In the genomic region with DNA sequence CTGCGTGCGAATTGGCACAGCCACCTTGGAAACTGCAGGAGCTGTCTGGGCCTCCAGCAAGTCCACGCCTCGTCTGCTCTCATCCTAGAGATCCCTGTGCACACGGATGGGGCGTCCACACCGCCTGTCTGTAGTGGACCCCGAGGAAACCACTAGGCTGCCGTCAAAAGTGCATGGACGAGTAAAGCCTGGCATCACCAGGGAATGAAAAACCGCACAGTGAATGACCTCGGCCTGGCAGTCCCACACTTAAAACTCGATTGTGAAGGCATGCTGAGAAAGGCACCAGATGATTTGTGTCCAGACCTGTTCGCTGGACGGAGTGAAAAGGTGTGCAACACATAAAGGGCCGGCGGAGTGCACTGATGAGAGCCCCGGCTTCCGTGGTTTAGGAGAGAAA, we compare ENCODE assay signal across 26 cellular contexts. TPM values are rescaled to one million over a fixed set of nuclear protein-coding genes. Genes with fewer than 3 reads are reported as not detected.
DNase-seq lines count a peak whose midpoint lies in the region; ATAC-seq and TF ChIP-seq lines count a peak whose summit lies in the region.
"Had no signal": no experiment of that assay in that cellular context is flagged by ENCODE, and none has a peak within 500 bp of the region (broad histone marks: within the 10 kb centered on the region; RNA-seq: fewer than 3 reads in every experiment).

No MANE protein-coding gene starts in this region.

- H3K9me3 ChIP-seq in right atrium auricular region (no peaks in the 10 kb centered on the region), aorta (ENCODE audit: control insufficient read depth, low read length) (peaks cover 2% of the 10 kb centered on the region)
- H3K9me3 ChIP-seq in CD4-positive, alpha-beta memory T cell (ENCODE audit: control insufficient read depth in 1 of 2, low read length in 2 of 2), result no peaks in the 10 kb centered on the region
- H3K9me3 ChIP-seq: A549, SK-N-SH had no signal

- H3K27me3 ChIP-seq in right atrium auricular region, result no peaks in the 10 kb centered on the region
- H3K27me3 ChIP-seq in aorta (ENCODE audit: control insufficient read depth in 1 of 2, insufficient read depth in 2 of 2, low read length in 1 of 2), result no peaks in the 10 kb centered on the region
- H3K27me3 ChIP-seq in CD4-positive, alpha-beta memory T cell (ENCODE audit: insufficient read depth, low read length), result no peaks in the 10 kb centered on the region

- H3K36me3 ChIP-seq in right atrium auricular region (no peaks in the 10 kb centered on the region), aorta (ENCODE audit: control insufficient read depth in 1 of 2, insufficient read depth in 2 of 2, low read length in 1 of 2) (no peaks in the 10 kb centered on the region)
- no peaks in the 10 kb centered on the region for H3K36me3 ChIP-seq in CD4-positive, alpha-beta memory T cell (ENCODE audit: insufficient read depth, low read length)

- H3K9me3 Mint-ChIP-seq in CD4-positive, alpha-beta memory T cell, result no peaks in the 10 kb centered on the region
- H3K9me3 Mint-ChIP-seq: CD8-positive, alpha-beta memory T cell had no signal

- no peak overlapping the region for H3K4me3 Mint-ChIP-seq in CD4-positive, alpha-beta memory T cell
- H3K4me3 Mint-ChIP-seq: CD8-positive, alpha-beta memory T cell had no signal

- ATAC-seq in aorta (ENCODE audit: low FRiP score) (no peak), GM18868 (IDR thresholded peaks at IDR 0.05; ENCODE audit: unreplicated experiment) (no peak)
- ATAC-seq: A549, HepG2 had no signal

- no peak overlapping the region for H3K4me3 ChIP-seq in right atrium auricular region
- H3K4me3 ChIP-seq in aorta (ENCODE audit: low read length in 2 of 2), result no peak overlapping the region
- no peak overlapping the region for H3K4me3 ChIP-seq in CD4-positive, alpha-beta memory T cell (ENCODE audit: low read length in 2 of 2)
- H3K4me3 ChIP-seq: A549 had no signal

- no peaks in the 10 kb centered on the region for H3K4me1 ChIP-seq in right atrium auricular region
- no peaks in the 10 kb centered on the region for H3K4me1 ChIP-seq in aorta (ENCODE audit: control insufficient read depth in 1 of 2, insufficient read depth in 2 of 2, low read length in 2 of 2)
- no peaks in the 10 kb centered on the region for H3K4me1 ChIP-seq in CD4-positive, alpha-beta memory T cell (ENCODE audit: insufficient read depth, low read length)
- H3K4me1 ChIP-seq: A549 had no signal

- H3K27me3 Mint-ChIP-seq in CD4-positive, alpha-beta memory T cell, result peaks cover 8 to 9% of the 10 kb centered on the region in 2 donors

- intact Hi-C loops in cardiac septum (cut with DNase I), result no loop called here
- intact Hi-C loops in posterior vena cava (cut with DNase I), result no loop called here
- intact Hi-C loops in aorta (cut with DNase I), result no loop called here
- intact Hi-C loops in CD4-positive, alpha-beta memory T cell (cut with micrococcal nuclease), result no loop called here

- no peaks in the 10 kb centered on the region for H3K36me3 Mint-ChIP-seq in CD4-positive, alpha-beta memory T cell
- H3K36me3 Mint-ChIP-seq: CD8-positive, alpha-beta memory T cell had no signal

- H3K27ac Mint-ChIP-seq in CD4-positive, alpha-beta memory T cell, result no peak overlapping the region
- H3K27ac Mint-ChIP-seq: CD8-positive, alpha-beta memory T cell had no signal

- CTCF ChIA-PET in CD4-positive, alpha-beta memory T cell (lab: Charles Lee; ENCODE audit: partially characterized antibody), result interaction anchor here (1.2 kb wide), 1 partner anchor 13 kb away, joined by 4 read pairs; no protein-coding TSS in a partner anchor

- 85 to 86% methylated on average over 19 of the region's 19 CpGs for WGBS in aorta, 2 donors

- H3K27ac ChIP-seq in right atrium auricular region, result no peak overlapping the region
- no peak overlapping the region for H3K27ac ChIP-seq in aorta (ENCODE audit: low read depth in 1 of 2, low read length in 2 of 2)
- H3K27ac ChIP-seq in CD4-positive, alpha-beta memory T cell (ENCODE audit: low read depth, low read length), result no peak overlapping the region
- H3K27ac ChIP-seq: A549 had no signal

- no peak for TF ChIP-seq CTCF in right atrium auricular region (IDR thresholded peaks at IDR 0.05)

- DNase-seq in cardiac septum (ENCODE audit: low spot score) (peak; percentile 43), right atrium auricular region (ENCODE audit: low spot score) (no peak), ecto neural progenitor cell (ENCODE audit: low spot score) (peak; percentile 29), posterior vena cava (ENCODE audit: low spot score) (peak; percentile 52), aorta (peak; percentile 12 to 49), H4 (ENCODE audit: low spot score) (no peak)
- DNase-seq in CD4-positive, alpha-beta memory T cell, result no peak
- DNase-seq: C1 segment of cervical spinal cord, DMS 273 treated with DMSO at 0.1 percent for 48 hours, DMS79 treated with DMSO at 0.1 percent for 48 hours, GF-D8, H7, Karpas-422, NCI-H1092, NCI-H1436, NCI-H187, NCI-H2081 treated with DMSO at 0.1 percent for 48 hours, NCI-H2171, NCI-H226, NCI-H510A, NCI-H69, SK-N-SH had no signal

- no peaks in the 10 kb centered on the region for H3K4me1 Mint-ChIP-seq in CD4-positive, alpha-beta memory T cell
- H3K4me1 Mint-ChIP-seq: CD8-positive, alpha-beta memory T cell had no signal

- POLR2A ChIA-PET in CD4-positive, alpha-beta memory T cell (lab: Charles Lee; ENCODE audit: partially characterized antibody), result no interaction called here

RNA-seq across cellular contexts. Expression of a gene that starts 50.8 kb away (rescaled TPM):
- total RNA-seq in cardiac septum, result 43.2 TPM
- total RNA-seq in right atrium auricular region, result 10 to 100 TPM; 40.5 to 41.2 TPM
- 10 to 100 TPM; 29.4 to 32.4 TPM for total RNA-seq in posterior vena cava
- total RNA-seq in aorta, result 10 to 100 TPM; 25.1 to 28.5 TPM
- polyA plus RNA-seq in aorta, result 10 to 100 TPM; 49.5 to 62.2 TPM
- total RNA-seq in CD4-positive, alpha-beta memory T cell, result 10 to 100 TPM; 30.7 to 34.8 TPM
- polyA plus RNA-seq in CD4-positive, alpha-beta memory T cell, result 10 to 100 TPM; 74.6 to 85.1 TPM
- total RNA-seq in H4 (2014; rRNA removed; shearing (Covaris generic)), result 95.5 and 109 TPM in 2 replicates

RNA-seq across cellular contexts. Expression of a gene that starts 52.4 kb away (rescaled TPM):
- total RNA-seq in cardiac septum (78.6 TPM), right atrium auricular region (100 to 1,000 TPM; 130 to 135 TPM), posterior vena cava (10 to 100 TPM; 25.4 to 25.8 TPM), aorta (10 to 100 TPM; 16.7 to 24.2 TPM)
- polyA plus RNA-seq in aorta, result 10 to 100 TPM; 46.6 to 64.9 TPM
- 10 to 100 TPM; 14.4 to 16.9 TPM for total RNA-seq in CD4-positive, alpha-beta memory T cell
- polyA plus RNA-seq in CD4-positive, alpha-beta memory T cell, result 10 to 100 TPM; 60.1 to 79.0 TPM
- 85.8 and 88.0 TPM in 2 replicates for total RNA-seq in H4 (2014; rRNA removed; shearing (Covaris generic))

Comparison
In these comparisons a context has a peak if more than half of its experiments do, and no peak if none do; other contexts are left out.
1. DNase-seq: peak in cardiac septum (single experiment), ecto neural progenitor cell (single experiment), posterior vena cava (single experiment) and aorta (2 of 2); none in right atrium auricular region (single experiment), CD4-positive, alpha-beta memory T cell (0 of 5) and H4 (single experiment).